8 cellular contexts compared by ENCODE assay signal in the genomic region with DNA sequence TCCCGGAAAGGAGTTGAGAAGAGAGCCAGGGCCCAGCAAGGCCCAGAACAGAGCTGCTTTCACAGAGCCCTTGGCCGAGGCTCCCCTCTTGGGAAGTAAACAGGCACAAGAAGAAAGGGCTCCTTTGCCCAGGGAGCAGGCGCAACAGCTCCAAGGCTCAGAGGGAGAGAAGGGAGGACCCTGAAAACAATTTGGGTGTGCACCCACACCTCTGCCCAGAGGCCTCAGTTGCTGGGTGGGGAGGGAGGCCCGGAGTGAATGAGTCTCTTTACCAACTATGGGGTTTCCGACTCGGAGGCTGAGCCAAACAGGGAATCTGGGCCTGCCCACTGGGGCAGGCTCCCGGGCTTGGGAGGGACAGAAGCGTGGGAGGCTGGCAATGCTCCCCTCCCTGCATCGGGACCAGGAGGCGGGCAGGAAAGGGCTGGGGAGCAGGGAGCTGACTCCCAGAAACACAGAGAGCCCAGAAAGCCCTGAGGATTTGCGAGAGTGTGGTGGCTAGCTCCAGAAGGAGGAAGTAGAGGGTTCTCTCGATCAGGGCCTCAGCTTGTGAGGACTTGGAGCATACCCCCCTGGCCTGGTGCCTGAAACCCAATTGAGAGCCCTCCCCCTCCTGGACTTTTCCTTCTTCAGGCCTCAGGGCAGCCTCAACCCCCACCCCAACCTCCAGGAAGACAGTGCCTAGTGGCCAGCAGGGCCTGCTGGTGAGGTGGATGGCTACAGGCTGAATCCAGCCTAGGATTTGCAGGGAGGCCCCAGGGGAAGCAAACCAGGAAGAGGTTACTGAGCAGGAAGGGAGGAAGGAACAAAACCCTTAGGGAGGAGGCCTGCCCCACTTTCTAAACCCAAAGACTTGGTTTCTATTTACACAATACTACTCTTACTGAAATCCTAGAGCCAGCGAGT. TPM values are rescaled to one million over a fixed set of nuclear protein-coding genes. Genes with fewer than 3 reads are reported as not detected.
DNase-seq lines count a peak whose midpoint lies in the region; ATAC-seq and TF ChIP-seq lines count a peak whose summit lies in the region.

No MANE protein-coding gene starts in this region.

- ATAC-seq in GM23338: peak; percentile 58
- ATAC-seq in stimulated activated naive CD8-positive, alpha-beta T cell treated with anti-CD3 and anti-CD28 coated beads, Interleukin-15, Interleukin-2, amounts not matched to agents 100 U/mL and 50 U/mL, for 24 hours: peak; percentile 61

- no peaks in the 10 kb centered on the region for H3K9me3 Mint-ChIP-seq in GM23338
- H3K9me3 Mint-ChIP-seq in T-helper 1 cell treated with Interleukin-12 subunit alpha and Interleukin-12 subunit beta and Interleukin-4 antibody, amounts not matched to agents 30 μg/mL and 1 μg/mL, for 36 hours: no peaks in the 10 kb centered on the region

- H3K27ac Mint-ChIP-seq in GM23338: peak overlapping the region; percentile 90
- H3K27ac Mint-ChIP-seq in T-helper 1 cell treated with Interleukin-12 subunit alpha and Interleukin-12 subunit beta and Interleukin-4 antibody, amounts not matched to agents 30 μg/mL and 1 μg/mL, for 36 hours: peak overlapping the region; percentile 95

- H3K9me2 ChIP-seq in GM23338 (ENCODE audit: insufficient read depth): no peaks in the 10 kb centered on the region

- no peaks in the 10 kb centered on the region for H3K36me3 Mint-ChIP-seq in GM23338 (ENCODE audit: low read depth)
- no peaks in the 10 kb centered on the region for H3K36me3 Mint-ChIP-seq in T-helper 1 cell treated with Interleukin-12 subunit alpha and Interleukin-12 subunit beta and Interleukin-4 antibody, amounts not matched to agents 30 μg/mL and 1 μg/mL, for 36 hours (ENCODE audit: low read depth)

- peaks cover 19% of the 10 kb centered on the region for H3K27me3 Mint-ChIP-seq in GM23338 (ENCODE audit: insufficient read depth, low read depth, poor library complexity)
- H3K27me3 Mint-ChIP-seq in T-helper 1 cell treated with Interleukin-12 subunit alpha and Interleukin-12 subunit beta and Interleukin-4 antibody, amounts not matched to agents 30 μg/mL and 1 μg/mL, for 36 hours (ENCODE audit: low read depth): no peaks in the 10 kb centered on the region

- in situ Hi-C loops in ACHN (cut with HindIII; ENCODE audit: low pct_ligation_motif_present, low pct_unique_long_range_greater_than_20kb, low sequenced_read_pairs): no loop called here

- H2AFZ ChIP-seq in GM23338: peak overlapping the region; percentile 89

- H3F3A ChIP-seq in GM23338 (replicated peaks; ENCODE audit: low read depth): no peaks in the 10 kb centered on the region

- H3K79me2 ChIP-seq in GM23338 (replicated peaks; ENCODE audit: insufficient read depth): no peaks in the 10 kb centered on the region

- 75% methylated on average over 13 of the region's 13 CpGs for WGBS in liver

- DNase-seq in GM23338 (ENCODE audit: low spot score) (peak; percentile 17), coronary artery (ENCODE audit: low spot score) (peak; percentile 96), ACHN (no peak), NCI-H1105 (lab: John Stamatoyannopoulos, UW) (no peak), NCI-H2171 treated with DMSO at 0.1 percent for 48 hours (lab: John Stamatoyannopoulos, UW) (no peak)
- DNase-seq in stimulated activated naive CD8-positive, alpha-beta T cell treated with anti-CD3 and anti-CD28 coated beads, Interleukin-15, Interleukin-2, amounts not matched to agents 100 U/mL and 50 U/mL, for 24 hours: peak; percentile 62

- no peak overlapping the region for H3K9ac ChIP-seq in liver (ENCODE audit: low read depth in 1 of 2, low read length in 2 of 2)

- TF ChIP-seq CTCF in GM23338 (conservative IDR thresholded peaks at IDR 0.05; ENCODE audit: low read depth in 2 of 2) (no peak; a peak in 1 of 4 replicates), coronary artery (IDR thresholded peaks at IDR 0.05) (no peak), liver (IDR thresholded peaks at IDR 0.05; ENCODE audit: low read depth, low read length, missing input control) (no peak)

- H3K4me2 ChIP-seq in GM23338: no peak overlapping the region

- H3K4me3 ChIP-seq in GM23338: no peak overlapping the region
- peak overlapping the region; percentile 43 for H3K4me3 ChIP-seq in coronary artery
- no peak overlapping the region for H3K4me3 ChIP-seq in liver (ENCODE audit: low read depth in 1 of 3, low read length in 3 of 3)

- H3K4me1 ChIP-seq in GM23338 (ENCODE audit: insufficient read depth) (peaks cover 8% of the 10 kb centered on the region), liver (ENCODE audit: control insufficient read depth in 4 of 4, insufficient read depth in 4 of 4, low read length in 3 of 4) (peaks cover 0 to 7% (median under 1%) of the 10 kb centered on the region in 4 donors)

- H3K27me3 ChIP-seq in GM23338 (ENCODE audit: insufficient read depth) (no peaks in the 10 kb centered on the region), liver (ENCODE audit: control insufficient read depth in 4 of 4, insufficient read depth in 4 of 4, low read length in 3 of 4) (no peaks in the 10 kb centered on the region)

- H4K20me1 ChIP-seq in GM23338 (replicated peaks; ENCODE audit: insufficient read depth): no peaks in the 10 kb centered on the region

- peaks cover 14% of the 10 kb centered on the region for H3K4me1 Mint-ChIP-seq in GM23338
- H3K4me1 Mint-ChIP-seq in T-helper 1 cell treated with Interleukin-12 subunit alpha and Interleukin-12 subunit beta and Interleukin-4 antibody, amounts not matched to agents 30 μg/mL and 1 μg/mL, for 36 hours (ENCODE audit: low read depth): peaks cover 40% of the 10 kb centered on the region

- H3K9me3 ChIP-seq in liver (ENCODE audit: control insufficient read depth in 4 of 4, low read length in 3 of 4): no peaks in the 10 kb centered on the region

- H3K27ac ChIP-seq in GM23338 (ENCODE audit: low read depth): no peak overlapping the region
- peak overlapping the region; percentile 81 to 96 for H3K27ac ChIP-seq in coronary artery
- peak overlapping the region; percentile 64 to 70 for H3K27ac ChIP-seq in liver (ENCODE audit: low read depth in 1 of 2, low read length in 2 of 2)

- no peak overlapping the region for H3K4me3 Mint-ChIP-seq in GM23338
- peak overlapping the region; percentile 72 for H3K4me3 Mint-ChIP-seq in T-helper 1 cell treated with Interleukin-12 subunit alpha and Interleukin-12 subunit beta and Interleukin-4 antibody, amounts not matched to agents 30 μg/mL and 1 μg/mL, for 36 hours

- no peaks in the 10 kb centered on the region for H3K36me3 ChIP-seq in GM23338 (ENCODE audit: insufficient read depth)
- H3K36me3 ChIP-seq in liver (ENCODE audit: control insufficient read depth in 4 of 4, insufficient read depth in 3 of 4, low read depth in 1 of 4, low read length in 3 of 4): no peaks in the 10 kb centered on the region

- no peak for TF ChIP-seq RAD21 in liver (IDR thresholded peaks at IDR 0.05)

TF ChIP-seq in GM23338, 12 proteins besides CTCF, POLR2A, EP300 and RAD21 (continues in another document):
- TF ChIP-seq ZNF331 (CRISPR knock-in tag; IDR thresholded peaks at IDR 0.05; ENCODE audit: low read depth): no peak
- TF ChIP-seq CREB1 (CRISPR knock-in tag; IDR thresholded peaks at IDR 0.05; ENCODE audit: low read depth): no peak
- no peak for TF ChIP-seq STAT1 (IDR thresholded peaks at IDR 0.05; ENCODE audit: unreplicated experiment)
- no peak for TF ChIP-seq JUNB (IDR thresholded peaks at IDR 0.05; ENCODE audit: unreplicated experiment)
- TF ChIP-seq, protein P1, sequence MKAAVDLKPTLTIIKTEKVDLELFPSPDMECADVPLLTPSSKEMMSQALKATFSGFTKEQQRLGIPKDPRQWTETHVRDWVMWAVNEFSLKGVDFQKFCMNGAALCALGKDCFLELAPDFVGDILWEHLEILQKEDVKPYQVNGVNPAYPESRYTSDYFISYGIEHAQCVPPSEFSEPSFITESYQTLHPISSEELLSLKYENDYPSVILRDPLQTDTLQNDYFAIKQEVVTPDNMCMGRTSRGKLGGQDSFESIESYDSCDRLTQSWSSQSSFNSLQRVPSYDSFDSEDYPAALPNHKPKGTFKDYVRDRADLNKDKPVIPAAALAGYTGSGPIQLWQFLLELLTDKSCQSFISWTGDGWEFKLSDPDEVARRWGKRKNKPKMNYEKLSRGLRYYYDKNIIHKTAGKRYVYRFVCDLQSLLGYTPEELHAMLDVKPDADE (IDR thresholded peaks at IDR 0.05): no peak
- TF ChIP-seq POLR2AphosphoS5 (IDR thresholded peaks at IDR 0.05; ENCODE audit: low read depth): no peak
- TF ChIP-seq NANOG (IDR thresholded peaks at IDR 0.05; ENCODE audit: borderline replicate concordance): no peak

TF ChIP-seq in liver, 16 proteins besides CTCF, POLR2A, EP300 and RAD21 (continues in another document):
- TF ChIP-seq, protein P2, sequence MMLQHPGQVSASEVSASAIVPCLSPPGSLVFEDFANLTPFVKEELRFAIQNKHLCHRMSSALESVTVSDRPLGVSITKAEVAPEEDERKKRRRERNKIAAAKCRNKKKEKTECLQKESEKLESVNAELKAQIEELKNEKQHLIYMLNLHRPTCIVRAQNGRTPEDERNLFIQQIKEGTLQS (IDR thresholded peaks at IDR 0.05): no peak
- TF ChIP-seq, protein P3, sequence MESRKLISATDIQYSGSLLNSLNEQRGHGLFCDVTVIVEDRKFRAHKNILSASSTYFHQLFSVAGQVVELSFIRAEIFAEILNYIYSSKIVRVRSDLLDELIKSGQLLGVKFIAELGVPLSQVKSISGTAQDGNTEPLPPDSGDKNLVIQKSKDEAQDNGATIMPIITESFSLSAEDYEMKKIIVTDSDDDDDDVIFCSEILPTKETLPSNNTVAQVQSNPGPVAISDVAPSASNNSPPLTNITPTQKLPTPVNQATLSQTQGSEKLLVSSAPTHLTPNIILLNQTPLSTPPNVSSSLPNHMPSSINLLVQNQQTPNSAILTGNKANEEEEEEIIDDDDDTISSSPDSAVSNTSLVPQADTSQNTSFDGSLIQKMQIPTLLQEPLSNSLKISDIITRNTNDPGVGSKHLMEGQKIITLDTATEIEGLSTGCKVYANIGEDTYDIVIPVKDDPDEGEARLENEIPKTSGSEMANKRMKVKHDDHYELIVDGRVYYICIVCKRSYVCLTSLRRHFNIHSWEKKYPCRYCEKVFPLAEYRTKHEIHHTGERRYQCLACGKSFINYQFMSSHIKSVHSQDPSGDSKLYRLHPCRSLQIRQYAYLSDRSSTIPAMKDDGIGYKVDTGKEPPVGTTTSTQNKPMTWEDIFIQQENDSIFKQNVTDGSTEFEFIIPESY (IDR thresholded peaks at IDR 0.05): no peak
- no peak for TF ChIP-seq YY1 (IDR thresholded peaks at IDR 0.05)
- TF ChIP-seq, protein P4, sequence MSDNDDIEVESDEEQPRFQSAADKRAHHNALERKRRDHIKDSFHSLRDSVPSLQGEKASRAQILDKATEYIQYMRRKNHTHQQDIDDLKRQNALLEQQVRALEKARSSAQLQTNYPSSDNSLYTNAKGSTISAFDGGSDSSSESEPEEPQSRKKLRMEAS (IDR thresholded peaks at IDR 0.05): no peak
- TF ChIP-seq NR2F2 (IDR thresholded peaks at IDR 0.05): no peak

RNA-seq across cellular contexts. Expression of a gene that starts 6.2 kb away (rescaled TPM):
- total RNA-seq in GM23338 (2014; rRNA removed; shearing (Covaris generic)): 0.17 and 0.19 TPM in 2 replicates
- polyA plus RNA-seq in GM23338 (2016; fragmentation: Nextera tagmentation; extraction: Ambion mirVana): 0.15 and 0.19 TPM in 2 replicates
- under 1 TPM in 1 of 2 donors, not detected in 1; under 0.01 TPM for total RNA-seq in liver
- polyA plus RNA-seq in liver: under 1 TPM in 1 of 2 donors, not detected in 1; 0.07 TPM

RNA-seq across cellular contexts. Expression of a gene that starts 59.9 kb away (rescaled TPM):
- total RNA-seq in GM23338 (2014; rRNA removed; shearing (Covaris generic)): 0.04 and 0.10 TPM in 2 replicates
- polyA plus RNA-seq in GM23338 (2016; fragmentation: Nextera tagmentation; extraction: Ambion mirVana): 0.74 TPM in 1 of 2 replicates, not detected in the other
- total RNA-seq in liver: 10 to 100 TPM; 11.3 to 12.2 TPM
- 10 to 100 TPM in 1 of 2 donors, 1 to 10 TPM in 1; 7.2 to 10.3 TPM for polyA plus RNA-seq in liver

Comparison
In these comparisons a context has a peak if more than half of its experiments do, and no peak if none do; other contexts are left out.
1. DNase-seq: peak in GM23338 (single experiment), coronary artery (single experiment) and stimulated activated naive CD8-positive, alpha-beta T cell treated with anti-CD3 and anti-CD28 coated beads, Interleukin-15, Interleukin-2, amounts not matched to agents 100 U/mL and 50 U/mL, for 24 hours (single experiment); none in ACHN (single experiment), NCI-H1105 (single experiment) and NCI-H2171 treated with DMSO at 0.1 percent for 48 hours (single experiment).
2. RNA of a gene that starts 59.9 kb away (total RNA-seq): 11.3 to 12.2 TPM in liver; 0.04 to 0.10 TPM in GM23338; every median in the first group is over 10 times any median in the second.